24 cellular contexts compared by ENCODE assay signal in genomic region chr20:62849431-62849830, GRCh38. TPM values are rescaled to one million over a fixed set of nuclear protein-coding genes. Genes with fewer than 3 reads are reported as not detected.
"Had no signal": no experiment of that assay in that cellular context is flagged by ENCODE, and none has a peak within 500 bp of the region (broad histone marks: within the 10 kb centered on the region; RNA-seq: fewer than 3 reads in every experiment).

No MANE protein-coding gene starts in this region.

- H3K4me2 ChIP-seq: smooth muscle cell had no signal

- H3K79me2 ChIP-seq: parathyroid adenoma had no signal

- DNase-seq: colonic mucosa; dermis blood vessel endothelial cell; effector memory CD8-positive, alpha-beta T cell; erythroblast; esophagus squamous epithelium; immature natural killer cell; islet precursor cell; kidney glomerular epithelial cell; left lung; mesenchymal stem cell; mucosa of descending colon; naive B cell; stimulated activated CD4-positive, alpha-beta T cell treated with anti-CD3 and anti-CD28 coated beads, Interleukin-12 subunit alpha, Interleukin-12 subunit beta, amount 100 ng/mL, for 4 hours; stimulated activated CD4-positive, alpha-beta T cell treated with anti-CD3 and anti-CD28 coated beads, Interleukin-1b, Interleukin-23, amount 100 ng/mL, for 48 hours; stimulated activated CD4-positive, alpha-beta T cell treated with anti-CD3 and anti-CD28 coated beads, Interleukin-4, amount 100 ng/mL, for 1 hour; stimulated activated CD8-positive, alpha-beta memory T cell treated with anti-CD3 and anti-CD28 coated beads, Interleukin-4, amount 100 ng/mL, for 48 hours; stimulated activated naive CD4-positive, alpha-beta T cell treated with Interleukin-2 at 50 U/mL for 16 hours; stomach; trophoblast cell had no signal

- ATAC-seq: effector memory CD8-positive, alpha-beta T cell; left lung; mucosa of descending colon; natural killer cell treated with Interleukin-12 subunit alpha and Interleukin-12 subunit beta and Interleukin-15 and Interleukin-18, amount 100 ng/mL, for 72 hours had no signal

- H3K4me1 ChIP-seq: colonic mucosa, esophagus squamous epithelium, left lung, parathyroid adenoma, stomach, vagina had no signal

- H3K9me3 ChIP-seq: colonic mucosa, esophagus squamous epithelium, left lung, mucosa of descending colon, neutrophil, stomach, vagina had no signal

- H3K4me3 ChIP-seq: colonic mucosa, esophagus squamous epithelium, left lung, mucosa of descending colon, smooth muscle cell, stomach, vagina had no signal

- H2AFZ ChIP-seq: parathyroid adenoma had no signal

- H3K36me3 ChIP-seq: colonic mucosa had no signal

- H3K9ac ChIP-seq: parathyroid adenoma had no signal

- H3K27ac ChIP-seq: colonic mucosa, esophagus squamous epithelium, left lung, neutrophil, parathyroid adenoma, stomach, vagina had no signal

- H3K27me3 ChIP-seq: colonic mucosa, esophagus squamous epithelium, left lung, neutrophil, stomach, vagina had no signal

RNA-seq across cellular contexts. Expression of gene COL9A3, which starts 32.6 kb away (rescaled TPM):
- total RNA-seq: natural killer cell treated with Interleukin-12 subunit alpha and Interleukin-12 subunit beta and Interleukin-15 and Interleukin-18, amount 100 ng/mL, for 72 hours had no signal
